ENCODE assay signal across 8 cellular contexts in the genomic region with DNA sequence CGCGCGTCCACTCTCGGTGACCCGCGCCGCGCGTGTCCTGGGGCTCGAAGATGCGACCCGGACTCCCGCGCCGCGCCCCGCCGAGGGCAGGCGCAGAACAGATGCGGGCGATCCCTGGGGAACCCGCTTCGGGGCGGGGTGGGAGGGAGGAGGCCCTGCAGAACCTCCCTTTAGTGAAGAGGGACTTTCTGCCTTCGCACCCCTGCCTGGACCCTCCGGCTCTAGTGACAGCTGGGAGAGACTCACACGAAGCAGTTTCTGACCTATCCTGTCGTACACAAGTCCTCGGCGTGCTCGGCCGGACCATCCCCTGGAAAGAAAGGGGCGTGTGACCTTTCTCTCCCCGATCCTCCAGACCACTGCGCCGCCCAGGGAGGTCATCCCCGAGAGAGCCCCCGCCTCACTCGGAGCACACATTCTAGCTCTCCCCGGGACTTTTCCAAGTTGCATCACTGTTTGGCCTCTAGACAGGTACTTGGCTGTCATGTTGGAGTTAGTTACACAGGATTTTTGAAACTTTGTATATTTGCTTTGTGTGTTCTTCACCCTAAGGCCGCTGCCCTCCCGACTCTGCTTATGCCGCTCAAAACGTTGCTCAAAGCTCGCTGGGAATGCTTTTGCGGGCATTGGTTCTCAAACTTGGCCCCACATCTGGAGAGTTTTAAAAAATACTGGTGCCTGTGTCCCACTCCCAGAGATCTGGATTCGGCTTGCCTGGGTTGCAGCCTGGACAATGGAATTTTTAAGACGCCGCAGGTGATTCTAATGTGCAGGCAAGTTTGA. TPM values are rescaled to one million over a fixed set of nuclear protein-coding genes. Genes with fewer than 3 reads are reported as not detected.
A peak's percentile ranks its signal among the peaks of the same experiment; 100 is the strongest.
DNase-seq lines count a peak whose midpoint lies in the region; ATAC-seq and TF ChIP-seq lines count a peak whose summit lies in the region.

No MANE protein-coding gene starts in this region.

- intact Hi-C loops in OCI-LY7 (cut with micrococcal nuclease; ENCODE audit: unreplicated experiment), result no loop called here

- no peak for TF ChIP-seq CTCF in OCI-LY7 (conservative IDR thresholded peaks at IDR 0.05; ENCODE audit: low read length)

- peak; percentile 58 for DNase-seq in HuH-7.5 (ENCODE audit: low spot score)
- no peak for DNase-seq in OCI-LY7 (ENCODE audit: low spot score)
- no peak for DNase-seq in NK-92 (lab: John Stamatoyannopoulos, UW; ENCODE audit: unreplicated experiment)
- no peak for DNase-seq in stimulated activated CD4-positive, alpha-beta T cell treated with anti-CD3 and anti-CD28 coated beads, Interleukin-4, amount 100 ng/mL, for 1 hour

- CTCF ChIA-PET in OCI-LY7 (lab: Charles Lee; ENCODE audit: unreplicated experiment), result no interaction called here

- peaks cover 9 to 17% (median 11%) of the 10 kb centered on the region in 11 experiments; a peak in 20 of 22 replicates for H3K9me3 ChIP-seq in BLaER1 treated with 17β-estradiol and CSF1 and Interleukin-3, amounts not matched to agents 10 nM and 100 nM (replicated peaks in 1 of 11)
- H3K9me3 ChIP-seq in endocrine pancreas (ENCODE audit: control insufficient read depth, low read length) (no peaks in the 10 kb centered on the region), muscle layer of colon (ENCODE audit: low read length) (no peaks in the 10 kb centered on the region), OCI-LY7 (ENCODE audit: low read length) (no peaks in the 10 kb centered on the region)

- no peak overlapping the region for H3K27ac ChIP-seq in BLaER1 treated with 17β-estradiol and CSF1 and Interleukin-3, amounts not matched to agents 10 nM and 100 nM
- H3K27ac ChIP-seq in muscle layer of colon (ENCODE audit: low read depth, low read length), result no peak overlapping the region
- no peak overlapping the region for H3K27ac ChIP-seq in OCI-LY7 (ENCODE audit: low read depth, low read length, poor library complexity, severe bottlenecking)

- H2AFZ ChIP-seq in OCI-LY7 (ENCODE audit: low read length), result no peak overlapping the region

- H3K79me2 ChIP-seq in OCI-LY7 (ENCODE audit: insufficient read depth, low read depth, low read length), result no peaks in the 10 kb centered on the region

- no peaks in the 10 kb centered on the region for H3K36me3 ChIP-seq in BLaER1 treated with 17β-estradiol and CSF1 and Interleukin-3, amounts not matched to agents 10 nM and 100 nM
- H3K36me3 ChIP-seq in endocrine pancreas (ENCODE audit: control insufficient read depth, insufficient read depth, low read length) (no peaks in the 10 kb centered on the region), muscle layer of colon (ENCODE audit: insufficient read depth, low read length) (no peaks in the 10 kb centered on the region), OCI-LY7 (ENCODE audit: insufficient read depth, low read length) (no peaks in the 10 kb centered on the region)

- H3K4me1 ChIP-seq in BLaER1 treated with 17β-estradiol and CSF1 and Interleukin-3, amounts not matched to agents 10 nM and 100 nM, result peaks cover 0 to 3% (median 0%) of the 10 kb centered on the region in 10 experiments; a peak in 2 of 20 replicates
- no peaks in the 10 kb centered on the region for H3K4me1 ChIP-seq in endocrine pancreas (ENCODE audit: control insufficient read depth, insufficient read depth, low read length)
- peaks cover 8% of the 10 kb centered on the region for H3K4me1 ChIP-seq in muscle layer of colon (ENCODE audit: insufficient read depth, low read length)
- no peaks in the 10 kb centered on the region for H3K4me1 ChIP-seq in OCI-LY7 (ENCODE audit: insufficient read depth, low read length, poor library complexity, severe bottlenecking)

- peak overlapping the region; percentile 60 to 85 (median 71) for H3K4me2 ChIP-seq in BLaER1 treated with 17β-estradiol and CSF1 and Interleukin-3, amounts not matched to agents 10 nM and 100 nM
- no peak overlapping the region for H3K4me2 ChIP-seq in OCI-LY7 (ENCODE audit: low read length)

- H3K9me2 ChIP-seq in OCI-LY7 (ENCODE audit: insufficient read depth, low read length), result no peaks in the 10 kb centered on the region

- no TSS peak for BruUV-seq in OCI-LY7 (replicated peaks; lab: Mats Ljungman, UMichigan)

- H3K4me3 ChIP-seq in BLaER1 treated with 17β-estradiol and CSF1 and Interleukin-3, amounts not matched to agents 10 nM and 100 nM, result peak overlapping the region; percentile 31 to 66 (median 53); a peak in 19 of 20 replicates
- peak overlapping the region; percentile 44 for H3K4me3 ChIP-seq in endocrine pancreas (ENCODE audit: control insufficient read depth, insufficient read depth, low read length)
- peak overlapping the region; percentile 53 to 87 for H3K4me3 ChIP-seq in muscle layer of colon (ENCODE audit: low read depth in 1 of 2, low read length in 2 of 2)
- no peak overlapping the region for H3K4me3 ChIP-seq in OCI-LY7 (ENCODE audit: low read depth, low read length, poor library complexity, severe bottlenecking)

- 0 out of 22 replicates have a peak, but pooled peaks cover 0 to 5% (median 0%) of the 10 kb centered on the region in 11 experiments for H4K20me1 ChIP-seq in BLaER1 treated with 17β-estradiol and CSF1 and Interleukin-3, amounts not matched to agents 10 nM and 100 nM
- H4K20me1 ChIP-seq in OCI-LY7 (ENCODE audit: insufficient read depth, low read length), result no peaks in the 10 kb centered on the region

- no peak for ATAC-seq in GM21515 (IDR thresholded peaks at IDR 0.05; ENCODE audit: unreplicated experiment)

- peak overlapping the region in 1 of 11 experiments; percentile 40; a peak in 3 of 22 replicates for H3K9ac ChIP-seq in BLaER1 treated with 17β-estradiol and CSF1 and Interleukin-3, amounts not matched to agents 10 nM and 100 nM
- no peak overlapping the region for H3K9ac ChIP-seq in endocrine pancreas (ENCODE audit: control insufficient read depth, insufficient read depth, low read length)
- H3K9ac ChIP-seq in muscle layer of colon (ENCODE audit: low read length), result peak overlapping the region; percentile 10

- POLR2A ChIA-PET in OCI-LY7 (lab: Charles Lee), result no interaction called here

- peaks cover 37 to 51% (median 45%) of the 10 kb centered on the region in 11 experiments for H3K27me3 ChIP-seq in BLaER1 treated with 17β-estradiol and CSF1 and Interleukin-3, amounts not matched to agents 10 nM and 100 nM
- H3K27me3 ChIP-seq in endocrine pancreas (ENCODE audit: control insufficient read depth, insufficient read depth, low read length) (peaks cover 2% of the 10 kb centered on the region), muscle layer of colon (ENCODE audit: control insufficient read depth in 1 of 2, insufficient read depth in 2 of 2, low read length in 2 of 2) (peaks cover 0 to 19% of the 10 kb centered on the region in 2 donors)

RNA-seq across cellular contexts. Expression of a gene that starts 0.6 kb away (rescaled TPM):
- total RNA-seq in OCI-LY7 (2014; rRNA removed; shearing (Covaris generic)), result not detected in 2 replicates
- 0.04 TPM in 1 of 2 replicates, not detected in the other for total RNA-seq in OCI-LY7 (2022)
